8 cellular contexts compared by ENCODE assay signal in genomic region chr17:9021158-9021984, GRCh38. TPM values are rescaled to one million over a fixed set of nuclear protein-coding genes. Genes with fewer than 3 reads are reported as not detected.
DNase-seq lines count a peak whose midpoint lies in the region; ATAC-seq and TF ChIP-seq lines count a peak whose summit lies in the region.

TSS of gene NTN1 (plus strand) at chr17:9021510. CDS start at chr17:9022374, 864 bp downstream.

- peak; percentile 68 to 74 for ATAC-seq in lower lobe of right lung

- H3K4me1 ChIP-seq in lower lobe of right lung = peaks cover 30% of the 10 kb centered on the region

- H3K9me3 ChIP-seq in lower lobe of right lung = no peaks in the 10 kb centered on the region

- TF ChIP-seq CTCF in HL-60 (IDR thresholded peaks at IDR 0.05; ENCODE audit: insufficient read depth, low read length) = no peak
- TF ChIP-seq CTCF in lower lobe of right lung (IDR thresholded peaks at IDR 0.05) = no peak

- intact Hi-C loops in lower lobe of right lung (cut with DNase I) = no loop called here

- DNase-seq in NCI-H82 (lab: John Stamatoyannopoulos, UW) (peak; percentile 42), NCI-H82 treated with DMSO at 0.1 percent for 48 hours (lab: John Stamatoyannopoulos, UW; ENCODE audit: unreplicated experiment) (no peak), HL-60 (ENCODE audit: low read depth in 1 of 2, low spot score in 1 of 2) (no peak), dermis blood vessel endothelial cell (peak; percentile 44), lower lobe of right lung (peak; percentile 58), NCI-H2171 treated with DMSO at 0.1 percent for 48 hours (lab: John Stamatoyannopoulos, UW) (no peak)
- peak; percentile 38 for DNase-seq in activated CD4-positive, alpha-beta T cell treated with anti-CD3 and anti-CD28 coated beads for 1 hour
- peak in 2 of 3 donors; percentile 27 to 47 for DNase-seq in stimulated activated CD4-positive, alpha-beta T cell treated with anti-CD3 and anti-CD28 coated beads, TNF-alpha, amount 100 ng/mL, for 48 hours (ENCODE audit: low read depth in 3 of 3)

- H3K27ac ChIP-seq in HL-60 (replicated peaks) (no peak within 1 kb of the TSS), lower lobe of right lung (peak within 1 kb of the TSS; percentile 41)

- H3K27me3 ChIP-seq in HL-60 (ENCODE audit: insufficient read depth, poor library complexity, severe bottlenecking) (peaks cover 10% of the 10 kb centered on the region), lower lobe of right lung (ENCODE audit: low read depth) (peaks cover 79% of the 10 kb centered on the region)

- H3K4me3 ChIP-seq in HL-60 (replicated peaks; ENCODE audit: insufficient read depth, low read length) = peak within 1 kb of the TSS; percentile 45
- H3K4me3 ChIP-seq in lower lobe of right lung = peak within 1 kb of the TSS; percentile 70

- H3K36me3 ChIP-seq in lower lobe of right lung = no peaks in the 10 kb centered on the region

RNA-seq across cellular contexts. Expression of gene NTN1, which starts in this region (rescaled TPM):
- total RNA-seq in dermis blood vessel endothelial cell = 0.68 and 0.84 TPM in 2 replicates
- total RNA-seq in lower lobe of right lung = 7.8 TPM

Comparison
In these comparisons a context has a peak if more than half of its experiments do, and no peak if none do; other contexts are left out.
1. DNase-seq: peak in NCI-H82 (single experiment), activated CD4-positive, alpha-beta T cell treated with anti-CD3 and anti-CD28 coated beads for 1 hour (single experiment), lower lobe of right lung (single experiment) and stimulated activated CD4-positive, alpha-beta T cell treated with anti-CD3 and anti-CD28 coated beads, TNF-alpha, amount 100 ng/mL, for 48 hours (2 of 3); none in NCI-H82 treated with DMSO at 0.1 percent for 48 hours (single experiment), HL-60 (0 of 2) and NCI-H2171 treated with DMSO at 0.1 percent for 48 hours (single experiment).
2. Peak in DNase-seq in dermis blood vessel endothelial cell; RNA of the gene not detected or under 1 TPM.